1 cellular context compared by ENCODE assay signal in the genomic region with DNA sequence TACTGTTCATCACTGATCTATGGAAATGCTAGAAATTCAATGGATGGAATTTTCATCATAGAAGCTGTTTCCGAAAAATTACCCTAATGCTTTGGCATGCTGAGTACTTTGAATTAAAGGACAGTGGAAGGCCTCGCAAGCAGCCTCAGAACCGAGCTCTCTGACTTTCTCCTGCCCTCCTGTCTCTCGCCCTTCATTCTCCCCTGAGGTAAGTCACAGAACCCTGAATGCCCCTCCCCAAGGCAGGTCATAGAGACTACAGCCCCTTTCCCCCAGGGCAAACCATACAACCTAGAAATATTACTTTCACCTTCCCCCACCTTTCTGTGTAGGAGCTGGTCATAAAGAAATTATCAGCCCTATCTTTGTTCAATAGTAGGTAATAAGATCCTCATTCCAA.
TF ChIP-seq lines count a peak whose summit lies in the region.

No MANE protein-coding gene starts in this region.

TF ChIP-seq in GM23338, 12 proteins besides CTCF, POLR2A, EP300 and RAD21 (continued from another document):
- TF ChIP-seq, protein P1, sequence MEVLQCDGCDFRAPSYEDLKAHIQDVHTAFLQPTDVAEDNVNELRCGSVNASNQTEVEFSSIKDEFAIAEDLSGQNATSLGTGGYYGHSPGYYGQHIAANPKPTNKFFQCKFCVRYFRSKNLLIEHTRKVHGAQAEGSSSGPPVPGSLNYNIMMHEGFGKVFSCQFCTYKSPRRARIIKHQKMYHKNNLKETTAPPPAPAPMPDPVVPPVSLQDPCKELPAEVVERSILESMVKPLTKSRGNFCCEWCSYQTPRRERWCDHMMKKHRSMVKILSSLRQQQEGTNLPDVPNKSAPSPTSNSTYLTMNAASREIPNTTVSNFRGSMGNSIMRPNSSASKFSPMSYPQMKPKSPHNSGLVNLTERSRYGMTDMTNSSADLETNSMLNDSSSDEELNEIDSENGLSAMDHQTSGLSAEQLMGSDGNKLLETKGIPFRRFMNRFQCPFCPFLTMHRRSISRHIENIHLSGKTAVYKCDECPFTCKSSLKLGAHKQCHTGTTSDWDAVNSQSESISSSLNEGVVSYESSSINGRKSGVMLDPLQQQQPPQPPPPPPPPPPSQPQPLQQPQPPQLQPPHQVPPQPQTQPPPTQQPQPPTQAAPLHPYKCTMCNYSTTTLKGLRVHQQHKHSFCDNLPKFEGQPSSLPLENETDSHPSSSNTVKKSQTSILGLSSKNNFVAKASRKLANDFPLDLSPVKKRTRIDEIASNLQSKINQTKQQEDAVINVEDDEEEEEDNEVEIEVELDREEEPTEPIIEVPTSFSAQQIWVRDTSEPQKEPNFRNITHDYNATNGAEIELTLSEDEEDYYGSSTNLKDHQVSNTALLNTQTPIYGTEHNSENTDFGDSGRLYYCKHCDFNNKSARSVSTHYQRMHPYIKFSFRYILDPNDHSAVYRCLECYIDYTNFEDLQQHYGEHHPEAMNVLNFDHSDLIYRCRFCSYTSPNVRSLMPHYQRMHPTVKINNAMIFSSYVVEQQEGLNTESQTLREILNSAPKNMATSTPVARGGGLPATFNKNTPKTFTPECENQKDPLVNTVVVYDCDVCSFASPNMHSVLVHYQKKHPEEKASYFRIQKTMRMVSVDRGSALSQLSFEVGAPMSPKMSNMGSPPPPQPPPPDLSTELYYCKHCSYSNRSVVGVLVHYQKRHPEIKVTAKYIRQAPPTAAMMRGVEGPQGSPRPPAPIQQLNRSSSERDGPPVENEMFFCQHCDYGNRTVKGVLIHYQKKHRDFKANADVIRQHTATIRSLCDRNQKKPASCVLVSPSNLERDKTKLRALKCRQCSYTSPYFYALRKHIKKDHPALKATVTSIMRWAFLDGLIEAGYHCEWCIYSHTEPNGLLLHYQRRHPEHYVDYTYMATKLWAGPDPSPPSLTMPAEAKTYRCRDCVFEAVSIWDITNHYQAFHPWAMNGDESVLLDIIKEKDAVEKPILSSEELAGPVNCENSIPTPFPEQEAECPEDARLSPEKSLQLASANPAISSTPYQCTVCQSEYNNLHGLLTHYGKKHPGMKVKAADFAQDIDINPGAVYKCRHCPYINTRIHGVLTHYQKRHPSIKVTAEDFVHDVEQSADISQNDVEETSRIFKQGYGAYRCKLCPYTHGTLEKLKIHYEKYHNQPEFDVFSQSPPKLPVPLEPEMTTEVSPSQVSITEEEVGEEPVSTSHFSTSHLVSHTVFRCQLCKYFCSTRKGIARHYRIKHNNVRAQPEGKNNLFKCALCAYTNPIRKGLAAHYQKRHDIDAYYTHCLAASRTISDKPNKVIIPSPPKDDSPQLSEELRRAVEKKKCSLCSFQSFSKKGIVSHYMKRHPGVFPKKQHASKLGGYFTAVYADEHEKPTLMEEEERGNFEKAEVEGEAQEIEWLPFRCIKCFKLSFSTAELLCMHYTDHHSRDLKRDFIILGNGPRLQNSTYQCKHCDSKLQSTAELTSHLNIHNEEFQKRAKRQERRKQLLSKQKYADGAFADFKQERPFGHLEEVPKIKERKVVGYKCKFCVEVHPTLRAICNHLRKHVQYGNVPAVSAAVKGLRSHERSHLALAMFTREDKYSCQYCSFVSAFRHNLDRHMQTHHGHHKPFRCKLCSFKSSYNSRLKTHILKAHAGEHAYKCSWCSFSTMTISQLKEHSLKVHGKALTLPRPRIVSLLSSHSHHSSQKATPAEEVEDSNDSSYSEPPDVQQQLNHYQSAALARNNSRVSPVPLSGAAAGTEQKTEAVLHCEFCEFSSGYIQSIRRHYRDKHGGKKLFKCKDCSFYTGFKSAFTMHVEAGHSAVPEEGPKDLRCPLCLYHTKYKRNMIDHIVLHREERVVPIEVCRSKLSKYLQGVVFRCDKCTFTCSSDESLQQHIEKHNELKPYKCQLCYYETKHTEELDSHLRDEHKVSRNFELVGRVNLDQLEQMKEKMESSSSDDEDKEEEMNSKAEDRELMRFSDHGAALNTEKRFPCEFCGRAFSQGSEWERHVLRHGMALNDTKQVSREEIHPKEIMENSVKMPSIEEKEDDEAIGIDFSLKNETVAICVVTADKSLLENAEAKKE (CRISPR knock-in tag; IDR thresholded peaks at IDR 0.05): no peak
- no peak for TF ChIP-seq EZH2 (IDR thresholded peaks at IDR 0.05; ENCODE audit: low read depth, unreplicated experiment)
